In the genomic region with DNA sequence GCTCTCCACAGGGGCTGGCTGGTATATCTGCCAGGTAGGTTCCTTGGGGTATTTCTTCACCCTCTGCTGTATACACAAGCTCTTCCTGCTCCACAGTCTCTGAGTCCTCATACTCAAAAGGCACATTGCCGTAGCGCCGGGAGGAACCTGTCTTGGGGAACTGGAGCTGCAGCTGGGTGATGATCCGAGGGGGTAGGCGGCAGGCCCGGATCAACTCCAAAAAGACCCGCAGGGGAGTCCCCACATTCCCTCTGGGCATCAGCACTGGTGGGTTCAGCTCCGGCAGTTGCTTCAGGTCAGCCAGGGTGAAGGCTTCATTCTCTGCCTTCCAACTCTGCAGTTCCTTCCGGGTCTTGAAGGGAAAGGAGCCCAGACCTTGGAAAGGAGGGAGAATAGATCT, we compare ENCODE assay signal across 19 cellular contexts. TPM values are rescaled to one million over a fixed set of nuclear protein-coding genes. Genes with fewer than 3 reads are reported as not detected.
DNase-seq lines count a peak whose midpoint lies in the region; ATAC-seq and TF ChIP-seq lines count a peak whose summit lies in the region.
"Had no signal": no experiment of that assay in that cellular context is flagged by ENCODE, and none has a peak within 500 bp of the region (broad histone marks: within the 10 kb centered on the region; RNA-seq: fewer than 3 reads in every experiment).

No MANE protein-coding gene starts in this region.

- no peaks in the 10 kb centered on the region for H3K9me3 ChIP-seq in lower lobe of right lung
- H3K9me3 ChIP-seq: BLaER1 treated with 17β-estradiol and CSF1 and Interleukin-3, amounts not matched to agents 10 nM and 100 nM; Caco-2 had no signal

- ATAC-seq in lower lobe of right lung, result no peak
- no peak for ATAC-seq in stimulated activated naive CD8-positive, alpha-beta T cell treated with anti-CD3 and anti-CD28 coated beads, Interleukin-15, amount 100 ng/mL, for 72 hours
- ATAC-seq: CD8-positive, alpha-beta T cell had no signal

- no peaks in the 10 kb centered on the region for H3K27me3 ChIP-seq in lower lobe of right lung (ENCODE audit: low read depth)
- H3K27me3 ChIP-seq: BLaER1 treated with 17β-estradiol and CSF1 and Interleukin-3, amounts not matched to agents 10 nM and 100 nM had no signal

- H3K4me1 ChIP-seq in lower lobe of right lung, result peaks cover 23% of the 10 kb centered on the region

- H3K9me3 Mint-ChIP-seq in endothelial cell (ENCODE audit: unreplicated experiment) (no peaks in the 10 kb centered on the region), neural crest cell (peaks cover 3% of the 10 kb centered on the region)
- H3K9me3 Mint-ChIP-seq in stimulated activated naive CD8-positive, alpha-beta T cell treated with anti-CD3 and anti-CD28 coated beads, Interleukin-15, amount 100 ng/mL, for 72 hours, result no peaks in the 10 kb centered on the region
- H3K9me3 Mint-ChIP-seq: CD4-positive, alpha-beta T cell; CD8-positive, alpha-beta T cell had no signal

- peaks cover 61% of the 10 kb centered on the region for H3K36me3 ChIP-seq in lower lobe of right lung

- CTCF ChIA-PET in RWPE1 (lab: Yijun Ruan, JAX), result no interaction called here

- no peak overlapping the region for H3K4me3 ChIP-seq in lower lobe of right lung
- H3K4me3 ChIP-seq: BLaER1 treated with 17β-estradiol and CSF1 and Interleukin-3, amounts not matched to agents 10 nM and 100 nM had no signal

- peak overlapping the region; percentile 65 for H3K4me3 Mint-ChIP-seq in endothelial cell (ENCODE audit: unreplicated experiment)
- H3K4me3 Mint-ChIP-seq in neural crest cell, result peak overlapping the region; percentile 41
- H3K4me3 Mint-ChIP-seq in stimulated activated naive CD8-positive, alpha-beta T cell treated with anti-CD3 and anti-CD28 coated beads, Interleukin-15, amount 100 ng/mL, for 72 hours, result no peak overlapping the region
- H3K4me3 Mint-ChIP-seq: CD8-positive, alpha-beta T cell had no signal

- POLR2A ChIA-PET in RWPE1 (lab: Yijun Ruan, JAX; ENCODE audit: low non-redundant PET), result no interaction called here

- H3K27ac Mint-ChIP-seq in endothelial cell (ENCODE audit: unreplicated experiment), result no peak overlapping the region
- no peak overlapping the region for H3K27ac Mint-ChIP-seq in neural crest cell (ENCODE audit: unreplicated experiment)
- H3K27ac Mint-ChIP-seq in stimulated activated naive CD8-positive, alpha-beta T cell treated with anti-CD3 and anti-CD28 coated beads, Interleukin-15, amount 100 ng/mL, for 72 hours, result peak overlapping the region in 1 of 2 donors; percentile 65
- H3K27ac Mint-ChIP-seq: CD4-positive, alpha-beta T cell; CD8-positive, alpha-beta T cell had no signal

- peaks cover 28% of the 10 kb centered on the region for H3K36me3 Mint-ChIP-seq in endothelial cell (ENCODE audit: low read depth, unreplicated experiment)
- H3K36me3 Mint-ChIP-seq in neural crest cell (ENCODE audit: low read depth), result peaks cover 11% of the 10 kb centered on the region

- H3K4me1 Mint-ChIP-seq in endothelial cell (ENCODE audit: unreplicated experiment) (peaks cover 26% of the 10 kb centered on the region), neural crest cell (peaks cover 30% of the 10 kb centered on the region)
- peaks cover 34% of the 10 kb centered on the region for H3K4me1 Mint-ChIP-seq in stimulated activated naive CD8-positive, alpha-beta T cell treated with anti-CD3 and anti-CD28 coated beads, Interleukin-15, amount 100 ng/mL, for 72 hours

- DNase-seq in RWPE1 (ENCODE audit: low spot score) (no peak), endothelial cell (ENCODE audit: low spot score) (no peak), neural crest cell (ENCODE audit: low read depth, low spot score) (no peak), posterior vena cava (ENCODE audit: low spot score) (peak; percentile 66), NCI-H2171 treated with DMSO at 0.1 percent for 48 hours (lab: John Stamatoyannopoulos, UW) (no peak), lower lobe of right lung (no peak), retina (no peak)
- no peak for DNase-seq in stimulated activated naive CD8-positive, alpha-beta T cell treated with anti-CD3 and anti-CD28 coated beads, Interleukin-15, amount 100 ng/mL, for 72 hours
- DNase-seq: 8988T; ACHN; Caco-2; Calu3; CD4-positive, alpha-beta T cell; CD8-positive, alpha-beta T cell; DMS79 treated with DMSO at 0.1 percent for 48 hours; GF-D8 had no signal

- intact Hi-C loops in posterior vena cava (cut with DNase I), result no loop called here
- intact Hi-C loops in lower lobe of right lung (cut with DNase I), result no loop called here

- no peak for TF ChIP-seq CTCF in RWPE1 (conservative IDR thresholded peaks at IDR 0.05; ENCODE audit: low read depth)
- no peak for TF ChIP-seq CTCF in endothelial cell (IDR thresholded peaks at IDR 0.05; ENCODE audit: unreplicated experiment)
- no peak for TF ChIP-seq CTCF in neural crest cell (conservative IDR thresholded peaks at IDR 0.05)
- no peak for TF ChIP-seq CTCF in lower lobe of right lung (IDR thresholded peaks at IDR 0.05)

- 0 out of 2 replicates have a peak overlapping the region, but pooled peaks have one; percentile 12 for H3K27ac ChIP-seq in RWPE1
- H3K27ac ChIP-seq in lower lobe of right lung, result no peak overlapping the region
- H3K27ac ChIP-seq: BLaER1 treated with 17β-estradiol and CSF1 and Interleukin-3, amounts not matched to agents 10 nM and 100 nM; C4-2B had no signal

- H3K27me3 Mint-ChIP-seq in endothelial cell (ENCODE audit: unreplicated experiment), result peaks cover 6% of the 10 kb centered on the region
- H3K27me3 Mint-ChIP-seq in neural crest cell (ENCODE audit: low read depth), result peaks cover 5% of the 10 kb centered on the region
- H3K27me3 Mint-ChIP-seq in stimulated activated naive CD8-positive, alpha-beta T cell treated with anti-CD3 and anti-CD28 coated beads, Interleukin-15, amount 100 ng/mL, for 72 hours, result no peaks in the 10 kb centered on the region
- H3K27me3 Mint-ChIP-seq: CD4-positive, alpha-beta T cell had no signal

RNA-seq across cellular contexts. Expression of a gene that starts 2.9 kb away (rescaled TPM):
- 23.4 TPM for total RNA-seq in endothelial cell (ENCODE audit: unreplicated experiment)
- 17.2 and 21.3 TPM in 2 replicates for total RNA-seq in neural crest cell
- total RNA-seq in posterior vena cava, result 1 to 10 TPM; 7.1 to 9.2 TPM
- total RNA-seq in lower lobe of right lung, result 16.1 TPM

RNA-seq across cellular contexts. Expression of a gene that starts 7.3 kb away (rescaled TPM):
- 31.4 TPM for total RNA-seq in endothelial cell (ENCODE audit: unreplicated experiment)
- 28.5 and 31.7 TPM in 2 replicates for total RNA-seq in neural crest cell
- total RNA-seq in posterior vena cava, result 10 to 100 TPM; 17.7 to 19.4 TPM
- total RNA-seq in lower lobe of right lung, result 25.9 TPM

RNA-seq across cellular contexts. Expression of a gene that starts 16.4 kb away (rescaled TPM):
- not detected for total RNA-seq in endothelial cell (ENCODE audit: unreplicated experiment)
- not detected in 2 replicates for total RNA-seq in neural crest cell
- total RNA-seq in posterior vena cava, result not detected
- total RNA-seq in lower lobe of right lung, result 2.2 TPM
- total RNA-seq: A673; Calu3; CD4-positive, alpha-beta T cell; CD8-positive, alpha-beta T cell had no signal

RNA-seq across cellular contexts. Expression of a gene that starts 24.2 kb away (rescaled TPM):
- total RNA-seq in endothelial cell (ENCODE audit: unreplicated experiment), result 60.8 TPM
- total RNA-seq in neural crest cell, result 96.1 and 102 TPM in 2 replicates
- 10 to 100 TPM; 43.0 to 48.4 TPM for total RNA-seq in posterior vena cava
- total RNA-seq in lower lobe of right lung, result 56.7 TPM

RNA-seq across cellular contexts. Expression of a gene that starts 34.4 kb away (rescaled TPM):
- total RNA-seq in endothelial cell (ENCODE audit: unreplicated experiment), result 0.54 TPM
- total RNA-seq in neural crest cell, result 0.30 TPM in 1 of 2 replicates, not detected in the other
- total RNA-seq in posterior vena cava, result 1 to 10 TPM; 1.2 to 6.7 TPM
- total RNA-seq in lower lobe of right lung, result 47.5 TPM
- total RNA-seq: A673 had no signal

Comparison
In these comparisons a context has a peak if more than half of its experiments do, and no peak if none do; other contexts are left out.
1. H3K4me3 Mint-ChIP-seq: peak in endothelial cell (single experiment) and neural crest cell (single experiment); none in stimulated activated naive CD8-positive, alpha-beta T cell treated with anti-CD3 and anti-CD28 coated beads, Interleukin-15, amount 100 ng/mL, for 72 hours (0 of 2).